Comparison of ENCODE assay signal across 27 cellular contexts in genomic region chr12:19970826-19971225, GRCh38.
DNase-seq lines count a peak whose midpoint lies in the region; ATAC-seq and TF ChIP-seq lines count a peak whose summit lies in the region.
"Had no signal": no experiment of that assay in that cellular context is flagged by ENCODE, and none has a peak within 500 bp of the region (broad histone marks: within the 10 kb centered on the region; RNA-seq: fewer than 3 reads in every experiment).

No MANE protein-coding gene starts in this region.

- intact Hi-C loops in Right ventricle myocardium inferior (cut with DNase I) = no loop called here

- no peak overlapping the region; the same call in 1 of the 2 replicates for H3K9ac ChIP-seq in SK-N-SH
- H3K9ac ChIP-seq in endodermal cell (ENCODE audit: extremely low read depth, low read length, poor library complexity, severe bottlenecking) = no peak overlapping the region
- no peak overlapping the region for H3K9ac ChIP-seq in neural progenitor cell

- H3K36me3 Mint-ChIP-seq in endodermal cell (ENCODE audit: low read depth) = no peaks in the 10 kb centered on the region
- H3K36me3 Mint-ChIP-seq in neural progenitor cell = no peaks in the 10 kb centered on the region
- peaks cover 9% of the 10 kb centered on the region for H3K36me3 Mint-ChIP-seq in type B pancreatic cell
- H3K36me3 Mint-ChIP-seq: activated naive CD8-positive, alpha-beta T cell; CD8-positive, alpha-beta memory T cell; naive thymus-derived CD8-positive, alpha-beta T cell had no signal

- POLR2A ChIA-PET in SK-N-SH (lab: Yijun Ruan, JAX) = no interaction called here

- peaks cover 25 to 40% of the 10 kb centered on the region in 2 experiments; a peak in 3 of 4 replicates for H3K4me1 ChIP-seq in SK-N-SH (ENCODE audit: control insufficient read depth in 1 of 2, insufficient read depth in 2 of 2, low read depth in 1 of 2, low read length in 1 of 2)
- H3K4me1 ChIP-seq in endodermal cell (ENCODE audit: control insufficient read depth, insufficient read depth, low read length) = peaks cover 5% of the 10 kb centered on the region
- peaks cover 15% of the 10 kb centered on the region for H3K4me1 ChIP-seq in neural progenitor cell
- H3K4me1 ChIP-seq: prostate gland had no signal

- no peak overlapping the region for H3K27ac Mint-ChIP-seq in endodermal cell
- H3K27ac Mint-ChIP-seq in neural progenitor cell = peak overlapping the region; percentile 94
- H3K27ac Mint-ChIP-seq in type B pancreatic cell = peak overlapping the region; percentile 95
- H3K27ac Mint-ChIP-seq: activated naive CD8-positive, alpha-beta T cell; activated T-helper 2 cell treated with anti-CD3 and anti-CD28 coated beads, Interferon-gamma antibody, Interleukin-2, Interleukin-4, amounts not matched to agents 10 μg/mL and 5 μg/mL and 100 μg/mL, durations not matched to agents 14 hours and 24 hours and 36 hours; naive thymus-derived CD8-positive, alpha-beta T cell had no signal

- no peak for TF ChIP-seq RAD21 in SK-N-SH (IDR thresholded peaks at IDR 0.05; ENCODE audit: low read length)

- H3K4me1 Mint-ChIP-seq in endodermal cell = peaks cover 19% of the 10 kb centered on the region
- H3K4me1 Mint-ChIP-seq in neural progenitor cell = peaks cover 48% of the 10 kb centered on the region
- H3K4me1 Mint-ChIP-seq in type B pancreatic cell (ENCODE audit: unreplicated experiment) = peaks cover 37% of the 10 kb centered on the region

- no peak for ATAC-seq in SK-N-SH treated with all-trans-retinoic acid at 6 μM for 48 hours
- no peak for ATAC-seq in Right ventricle myocardium inferior
- no peak for ATAC-seq in HG03097 (IDR thresholded peaks at IDR 0.05; ENCODE audit: low FRiP score, unreplicated experiment)
- ATAC-seq: GM12878; naive thymus-derived CD8-positive, alpha-beta T cell; upper lobe of right lung had no signal

- no peak overlapping the region for H3K4me3 Mint-ChIP-seq in endodermal cell
- peak overlapping the region; percentile 30 for H3K4me3 Mint-ChIP-seq in neural progenitor cell
- peak overlapping the region; percentile 71 for H3K4me3 Mint-ChIP-seq in type B pancreatic cell
- H3K4me3 Mint-ChIP-seq: activated naive CD8-positive, alpha-beta T cell; CD8-positive, alpha-beta memory T cell; H9; naive thymus-derived CD8-positive, alpha-beta T cell had no signal

- H2AFZ ChIP-seq in SK-N-SH (ENCODE audit: low read depth) (no peak overlapping the region), neural progenitor cell (replicated peaks) (no peak overlapping the region)

- H3K9me3 Mint-ChIP-seq in endodermal cell (no peaks in the 10 kb centered on the region), neural progenitor cell (no peaks in the 10 kb centered on the region), type B pancreatic cell (peaks cover 5% of the 10 kb centered on the region)
- H3K9me3 Mint-ChIP-seq: activated T-helper 2 cell treated with anti-CD3 and anti-CD28 coated beads, Interferon-gamma antibody, Interleukin-2, Interleukin-4, amounts not matched to agents 10 μg/mL and 5 μg/mL and 100 μg/mL, durations not matched to agents 14 hours and 24 hours and 36 hours; H9 had no signal

- H4K20me1 ChIP-seq in SK-N-SH (ENCODE audit: insufficient read depth) = no peaks in the 10 kb centered on the region
- H4K20me1 ChIP-seq in neural progenitor cell (ENCODE audit: low read depth) = no peaks in the 10 kb centered on the region

- no peak for TF ChIP-seq EP300 in SK-N-SH (IDR thresholded peaks at IDR 0.05; ENCODE audit: borderline replicate concordance in 1 of 2, low read depth in 1 of 2, low read length in 1 of 2)

- H3K79me2 ChIP-seq in SK-N-SH (ENCODE audit: insufficient read depth) (no peaks in the 10 kb centered on the region), neural progenitor cell (ENCODE audit: low read depth) (no peaks in the 10 kb centered on the region)

- H3F3A ChIP-seq in SK-N-SH (replicated peaks; ENCODE audit: insufficient read depth) (peaks cover 37% of the 10 kb centered on the region), neural progenitor cell (ENCODE audit: low read depth) (no peaks in the 10 kb centered on the region)

- TF ChIP-seq CTCF in SK-N-SH (IDR thresholded peaks at IDR 0.05) (no peak), endodermal cell (conservative IDR thresholded peaks at IDR 0.05) (no peak), neural progenitor cell (IDR thresholded peaks at IDR 0.05) (no peak), type B pancreatic cell (conservative IDR thresholded peaks at IDR 0.05) (no peak)

- no peaks in the 10 kb centered on the region for H3K9me3 ChIP-seq in SK-N-SH
- H3K9me3 ChIP-seq in endodermal cell (ENCODE audit: control insufficient read depth, low read length) = no peaks in the 10 kb centered on the region
- no peaks in the 10 kb centered on the region for H3K9me3 ChIP-seq in neural progenitor cell (ENCODE audit: low read depth)
- H3K9me3 ChIP-seq: prostate gland, upper lobe of right lung had no signal

- H3K27ac ChIP-seq in SK-N-SH (ENCODE audit: low read depth in 2 of 2, low read length in 1 of 2) = peak overlapping the region; percentile 82 to 93; a peak in 3 of 4 replicates
- H3K27ac ChIP-seq in endodermal cell (ENCODE audit: low read depth, low read length) = peak overlapping the region; percentile 93
- H3K27ac ChIP-seq in neural progenitor cell = no peak overlapping the region
- H3K27ac ChIP-seq: 22Rv1, prostate gland, upper lobe of right lung had no signal

- no peaks in the 10 kb centered on the region for H3K9me2 ChIP-seq in SK-N-SH

- DNase-seq in SK-N-SH (no peak), endodermal cell (no peak), neural progenitor cell (ENCODE audit: low spot score) (no peak), type B pancreatic cell (ENCODE audit: extremely low spot score, unreplicated experiment) (no peak), Right ventricle myocardium inferior (ENCODE audit: missing footprints) (no peak)
- no peak for DNase-seq in activated CD8-positive, alpha-beta memory T cell treated with anti-CD3 and anti-CD28 coated beads, Interleukin-2, amount 50 U/mL, for 4 hours
- DNase-seq: activated CD4-positive, alpha-beta T cell treated with anti-CD3 and anti-CD28 coated beads, Interleukin-2, amount 50 U/mL, for 48 hours; activated CD4-positive, CD25-positive, alpha-beta regulatory T cell; activated CD8-positive, alpha-beta memory T cell treated with anti-CD3 and anti-CD28 coated beads, Interleukin-2, amount 50 U/mL, for 48 hours; CD8-positive, alpha-beta memory T cell; effector CD4-positive, alpha-beta T cell; naive thymus-derived CD8-positive, alpha-beta T cell; NCI-H2029 treated with DMSO at 0.1 percent for 48 hours; NCI-H345; NCI-H82; SHP77 treated with DMSO at 0.1 percent for 48 hours; stimulated activated CD4-positive, alpha-beta T cell treated with anti-CD3 and anti-CD28 coated beads, Interleukin-1b, Interleukin-23, amount 100 ng/mL, for 48 hours; upper lobe of right lung had no signal

- WGBS in SK-N-SH (ENCODE audit: low lambda C conversion rate) = 77% methylated on average over 1 of the region's 1 CpG
- 95% methylated on average over 1 of the region's 1 CpG; no CpG with 5 or more reads in 1 of the 2 experiments for WGBS in endodermal cell (ENCODE audit: insufficient coverage in 1 of 2, insufficient read length in 1 of 2), 2 experiments

- H3K27me3 Mint-ChIP-seq in endodermal cell (ENCODE audit: insufficient read depth) (no peaks in the 10 kb centered on the region), neural progenitor cell (ENCODE audit: insufficient read depth, low read depth) (peaks cover 7% of the 10 kb centered on the region), type B pancreatic cell (peaks cover 6% of the 10 kb centered on the region)
- H3K27me3 Mint-ChIP-seq: activated naive CD8-positive, alpha-beta T cell had no signal

- H3K27me3 ChIP-seq in SK-N-SH (ENCODE audit: insufficient read depth) (no peaks in the 10 kb centered on the region), endodermal cell (ENCODE audit: control insufficient read depth, insufficient read depth, low read length, poor library complexity, severe bottlenecking) (no peaks in the 10 kb centered on the region), neural progenitor cell (no peaks in the 10 kb centered on the region)
- H3K27me3 ChIP-seq: upper lobe of right lung had no signal

- CTCF ChIA-PET in SK-N-SH (lab: Yijun Ruan, JAX) = no interaction called here

- peak overlapping the region; percentile 20; the same call in 1 of the 2 replicates for H3K4me2 ChIP-seq in SK-N-SH
- no peak overlapping the region for H3K4me2 ChIP-seq in neural progenitor cell

- H3K36me3 ChIP-seq in SK-N-SH (replicated peaks in 1 of 2; ENCODE audit: control insufficient read depth in 1 of 2, insufficient read depth in 2 of 2, low read length in 1 of 2) (no peaks in the 10 kb centered on the region), endodermal cell (ENCODE audit: control insufficient read depth, insufficient read depth, low read length) (no peaks in the 10 kb centered on the region), neural progenitor cell (no peaks in the 10 kb centered on the region)
- H3K36me3 ChIP-seq: prostate gland, upper lobe of right lung had no signal

- H3K4me3 ChIP-seq in SK-N-SH (ENCODE audit: low read depth in 2 of 2, low read length in 1 of 2) = no peak overlapping the region
- no peak overlapping the region for H3K4me3 ChIP-seq in endodermal cell (ENCODE audit: low read length)
- no peak overlapping the region for H3K4me3 ChIP-seq in neural progenitor cell
- H3K4me3 ChIP-seq: GM12878, prostate gland, skin epidermis, upper lobe of right lung had no signal

TF ChIP-seq in SK-N-SH, 30 proteins besides CTCF, POLR2A, EP300 and RAD21 (continues in another document):
- no peak for TF ChIP-seq MXI1 (IDR thresholded peaks at IDR 0.05; ENCODE audit: low read depth, low read length)

TF ChIP-seq in SK-N-SH treated with all-trans-retinoic acid at 6 μM for 48 hours, 23 proteins besides CTCF, POLR2A, EP300 and RAD21 (continues in another document):
- TF ChIP-seq ZNF70 (CRISPR knock-in tag; IDR thresholded peaks at IDR 0.05) (no peak), ESRRG (CRISPR knock-in tag; IDR thresholded peaks at IDR 0.05) (no peak), BACH2 (CRISPR knock-in tag; IDR thresholded peaks at IDR 0.05; ENCODE audit: borderline replicate concordance) (no peak)
